In the genomic region with DNA sequence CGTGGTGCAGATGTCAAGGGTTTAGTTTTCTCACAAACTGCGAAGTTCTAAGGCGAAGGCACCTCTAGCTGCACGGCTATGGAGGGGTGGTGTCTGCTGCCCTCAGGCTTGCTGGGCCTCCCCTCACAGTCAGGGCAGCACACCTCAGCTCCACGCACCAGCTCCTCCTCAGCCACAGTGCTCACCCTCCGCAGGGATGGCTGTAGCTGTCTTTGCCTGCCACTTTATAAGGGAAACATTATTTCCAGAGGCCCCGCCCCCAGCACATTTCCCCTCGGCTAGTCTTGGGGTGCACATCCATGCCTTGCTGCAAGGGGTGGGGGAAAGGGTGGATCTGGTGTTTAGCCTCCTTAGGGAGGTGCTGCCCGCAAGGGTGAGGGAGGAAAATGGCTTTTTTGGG, we compare ENCODE assay signal across 15 cellular contexts.
"Had no signal": no experiment of that assay in that cellular context is flagged by ENCODE, and none has a peak within 500 bp of the region (broad histone marks: within the 10 kb centered on the region; RNA-seq: fewer than 3 reads in every experiment).

No MANE protein-coding gene starts in this region.

- H3K36me3 Mint-ChIP-seq: activated naive CD8-positive, alpha-beta T cell treated with anti-CD3 and anti-CD28 coated beads for 36 hours had no signal

- H3K27ac Mint-ChIP-seq: activated B cell treated with CpG ODN at 0.5 μM for 24 hours; activated CD8-positive, alpha-beta T cell treated with anti-CD3 and anti-CD28 coated beads for 36 hours; activated naive CD8-positive, alpha-beta T cell treated with anti-CD3 and anti-CD28 coated beads for 36 hours; activated T-cell treated with anti-CD3 and anti-CD28 coated beads, Interleukin-2, amount 50 U/mL, for 72 hours; dendritic cell treated with granulocyte-macrophage colony-stimulating factor and Interleukin-4, amounts not matched to agents 40 ng/mL and 50 ng/mL, for 4 days had no signal

- H3K4me3 Mint-ChIP-seq: activated B cell treated with CpG ODN at 0.5 μM for 24 hours; activated CD8-positive, alpha-beta T cell treated with anti-CD3 and anti-CD28 coated beads for 36 hours; activated naive CD8-positive, alpha-beta T cell treated with anti-CD3 and anti-CD28 coated beads for 36 hours; dendritic cell treated with granulocyte-macrophage colony-stimulating factor and Interleukin-4, amounts not matched to agents 40 ng/mL and 50 ng/mL, for 4 days; stimulated activated naive B cell treated with anti-CD40 and anti-IgM and Interleukin-4, amounts not matched to agents 10 μg/mL and 1 μg/mL and 100 μg/mL, for 72 hours had no signal

- H3K9me3 Mint-ChIP-seq: activated B cell treated with CpG ODN at 0.5 μM for 24 hours; activated CD8-positive, alpha-beta T cell treated with anti-CD3 and anti-CD28 coated beads for 36 hours; activated naive CD8-positive, alpha-beta T cell treated with anti-CD3 and anti-CD28 coated beads for 36 hours; activated T-cell treated with anti-CD3 and anti-CD28 coated beads, Interleukin-2, amount 50 U/mL, for 72 hours; dendritic cell treated with granulocyte-macrophage colony-stimulating factor and Interleukin-4, amounts not matched to agents 40 ng/mL and 50 ng/mL, for 4 days; stimulated activated naive B cell treated with anti-CD40 and anti-IgM and Interleukin-4, amounts not matched to agents 10 μg/mL and 1 μg/mL and 100 μg/mL, for 72 hours had no signal

- H3K27me3 Mint-ChIP-seq: activated B cell treated with CpG ODN at 0.5 μM for 24 hours; activated naive CD8-positive, alpha-beta T cell treated with anti-CD3 and anti-CD28 coated beads for 36 hours; dendritic cell treated with granulocyte-macrophage colony-stimulating factor and Interleukin-4, amounts not matched to agents 40 ng/mL and 50 ng/mL, for 4 days; stimulated activated naive B cell treated with anti-CD40 and anti-IgM and Interleukin-4, amounts not matched to agents 10 μg/mL and 1 μg/mL and 100 μg/mL, for 72 hours had no signal

- H3K27ac ChIP-seq: brain microvascular endothelial cell, tibial artery, vagina had no signal

- H3K4me1 Mint-ChIP-seq: activated B cell treated with CpG ODN at 0.5 μM for 24 hours; activated naive CD8-positive, alpha-beta T cell treated with anti-CD3 and anti-CD28 coated beads for 36 hours had no signal

- H3K4me3 ChIP-seq: tibial artery, vagina had no signal

- H3K9me3 ChIP-seq: tibial artery, vagina had no signal

- DNase-seq: activated B cell treated with CpG ODN at 0.5 μM for 24 hours; activated CD4-positive, alpha-beta T cell treated with anti-CD3 and anti-CD28 coated beads for 48 hours; activated CD8-positive, alpha-beta T cell treated with anti-CD3 and anti-CD28 coated beads for 36 hours; activated gamma-delta T cell treated with Interleukin-2 at 50 U/mL for 16 hours; activated naive CD8-positive, alpha-beta T cell treated with anti-CD3 and anti-CD28 coated beads for 36 hours; activated T-cell treated with anti-CD3 and anti-CD28 coated beads, Interleukin-2, amount 50 U/mL, for 72 hours; brain microvascular endothelial cell; effector memory CD4-positive, alpha-beta T cell; kidney glomerular epithelial cell; stimulated activated CD4-positive, alpha-beta T cell treated with anti-CD3 and anti-CD28 coated beads, Interleukin-2, amount 100 ng/mL, for 48 hours; stimulated activated naive B cell treated with anti-CD40 and anti-IgM and Interleukin-4, amounts not matched to agents 10 μg/mL and 1 μg/mL and 100 μg/mL, for 72 hours; T-helper 2 cell; tibial artery had no signal

- H3K27me3 ChIP-seq: brain microvascular endothelial cell, tibial artery, vagina had no signal
